ENCODE assay signal across 18 cellular contexts in genomic region chr17:78344666-78345065, GRCh38. TPM values are rescaled to one million over a fixed set of nuclear protein-coding genes. Genes with fewer than 3 reads are reported as not detected.
DNase-seq lines count a peak whose midpoint lies in the region; ATAC-seq and TF ChIP-seq lines count a peak whose summit lies in the region.
"Had no signal": no experiment of that assay in that cellular context is flagged by ENCODE, and none has a peak within 500 bp of the region (broad histone marks: within the 10 kb centered on the region; RNA-seq: fewer than 3 reads in every experiment).

No MANE protein-coding gene starts in this region.

- H3K36me3 ChIP-seq in heart right ventricle = no peaks in the 10 kb centered on the region
- H3K36me3 ChIP-seq in vagina = no peaks in the 10 kb centered on the region
- H3K36me3 ChIP-seq: colonic mucosa had no signal

- peak overlapping the region in 2 of 10 donors; percentile 32 to 98 for H3K27ac ChIP-seq in heart right ventricle
- peak overlapping the region; percentile 46 for H3K27ac ChIP-seq in vagina
- H3K27ac ChIP-seq: epithelial cell of prostate, testis had no signal

- TF ChIP-seq POLR2A in vagina (IDR thresholded peaks at IDR 0.05) = no peak

- no peaks in the 10 kb centered on the region for H3K27me3 Mint-ChIP-seq in T-helper 17 cell
- no peaks in the 10 kb centered on the region for H3K27me3 Mint-ChIP-seq in memory B cell

- H3K36me3 Mint-ChIP-seq in T-helper 17 cell (ENCODE audit: low read depth) (no peaks in the 10 kb centered on the region), memory B cell (no peaks in the 10 kb centered on the region)

- peak; percentile 60 for DNase-seq in Right ventricle myocardium inferior (ENCODE audit: missing footprints)
- DNase-seq in heart right ventricle = no peak
- no peak for DNase-seq in T-helper 17 cell
- DNase-seq in memory B cell (ENCODE audit: low spot score in 2 of 2) = no peak
- DNase-seq in vagina (ENCODE audit: extremely low spot score in 2 of 2) = no peak
- no peak for DNase-seq in iPS-NIHi11 (ENCODE audit: low spot score)
- DNase-seq: anterior cingulate cortex; colonic mucosa; DMS153; glutamatergic neuron; NCI-H1436 treated with DMSO at 0.1 percent for 48 hours; NCI-H446 treated with DMSO at 0.1 percent for 48 hours; SIG-M5; stimulated activated CD4-positive, alpha-beta T cell treated with anti-CD3 and anti-CD28 coated beads, Interleukin-2, amount 100 ng/mL, for 48 hours; T-helper 9 cell; testis had no signal

- no peak for TF ChIP-seq CTCF in heart right ventricle (IDR thresholded peaks at IDR 0.05)
- TF ChIP-seq CTCF in vagina (IDR thresholded peaks at IDR 0.05) = no peak

- H3K4me3 ChIP-seq in heart right ventricle (no peak overlapping the region), vagina (no peak overlapping the region)
- H3K4me3 ChIP-seq: colonic mucosa, testis had no signal

- 81 to 85% methylated on average over 10 of the region's 10 CpGs for WGBS in heart right ventricle, 2 donors

- H3K27ac Mint-ChIP-seq in T-helper 17 cell = peak overlapping the region; percentile 95
- H3K27ac Mint-ChIP-seq in memory B cell = peak overlapping the region; percentile 97

- H3K27me3 ChIP-seq in heart right ventricle (no peaks in the 10 kb centered on the region), vagina (no peaks in the 10 kb centered on the region)
- H3K27me3 ChIP-seq: colonic mucosa, testis had no signal

- no peaks in the 10 kb centered on the region for H3K9me3 ChIP-seq in heart right ventricle
- H3K9me3 ChIP-seq in T-helper 17 cell (ENCODE audit: control insufficient read depth, low read length, poor library complexity, severe bottlenecking) = no peaks in the 10 kb centered on the region
- H3K9me3 ChIP-seq in vagina = no peaks in the 10 kb centered on the region
- H3K9me3 ChIP-seq: colonic mucosa, testis had no signal

- peak overlapping the region; percentile 85 for H3K4me3 Mint-ChIP-seq in T-helper 17 cell
- H3K4me3 Mint-ChIP-seq in memory B cell = peak overlapping the region; percentile 62

- intact Hi-C loops in Right ventricle myocardium inferior (cut with DNase I) = loop anchor here (5.0 kb wide), 1 partner anchor 52 kb away; no protein-coding TSS in a partner anchor
- intact Hi-C loops in heart right ventricle (cut with DNase I) = loop anchor here in 1 of 10 donors (5.0 kb wide), 1 partner anchor 52 kb away; no protein-coding TSS in a partner anchor
- intact Hi-C loops in vagina (cut with DNase I) = no loop called here

- H3K4me1 ChIP-seq in heart right ventricle = peaks cover 17 to 83% (median 45%) of the 10 kb centered on the region in 9 donors
- H3K4me1 ChIP-seq in vagina = peaks cover 33% of the 10 kb centered on the region
- H3K4me1 ChIP-seq: colonic mucosa had no signal

- peaks cover 67% of the 10 kb centered on the region for H3K4me1 Mint-ChIP-seq in T-helper 17 cell
- H3K4me1 Mint-ChIP-seq in memory B cell = peaks cover 58% of the 10 kb centered on the region

- no peaks in the 10 kb centered on the region for H3K9me3 Mint-ChIP-seq in memory B cell

- ATAC-seq in Right ventricle myocardium inferior = no peak
- ATAC-seq in heart right ventricle = no peak
- no peak for ATAC-seq in T-helper 17 cell
- no peak for ATAC-seq in memory B cell (ENCODE audit: low read depth)
- no peak for ATAC-seq in GM18873 (IDR thresholded peaks at IDR 0.05; ENCODE audit: low FRiP score, unreplicated experiment)

RNA-seq across cellular contexts. Expression of gene SOCS3, which starts 15.2 kb away (rescaled TPM):
- total RNA-seq in Right ventricle myocardium inferior (12.2 TPM), heart right ventricle (100 to 1,000 TPM in 2 of 10 donors, 10 to 100 TPM in 6, 1 to 10 TPM in 2; 7.7 to 189 (median 17.0) TPM), T-helper 17 cell (100 to 1,000 TPM; 119 to 197 TPM), vagina (173 TPM)
- 10 to 100 TPM; 13.5 to 30.2 TPM for polyA plus RNA-seq in heart right ventricle

RNA-seq across cellular contexts. Expression of gene PGS1, which starts 33.8 kb away (rescaled TPM):
- total RNA-seq in Right ventricle myocardium inferior (16.7 TPM), heart right ventricle (10 to 100 TPM; 14.7 to 28.4 (median 17.1) TPM), T-helper 17 cell (10 to 100 TPM; 47.5 to 54.9 TPM), vagina (35.6 TPM)
- 10 to 100 TPM; 18.5 to 18.7 TPM for polyA plus RNA-seq in heart right ventricle
